ENCODE assay signal across 8 cellular contexts in the genomic region with DNA sequence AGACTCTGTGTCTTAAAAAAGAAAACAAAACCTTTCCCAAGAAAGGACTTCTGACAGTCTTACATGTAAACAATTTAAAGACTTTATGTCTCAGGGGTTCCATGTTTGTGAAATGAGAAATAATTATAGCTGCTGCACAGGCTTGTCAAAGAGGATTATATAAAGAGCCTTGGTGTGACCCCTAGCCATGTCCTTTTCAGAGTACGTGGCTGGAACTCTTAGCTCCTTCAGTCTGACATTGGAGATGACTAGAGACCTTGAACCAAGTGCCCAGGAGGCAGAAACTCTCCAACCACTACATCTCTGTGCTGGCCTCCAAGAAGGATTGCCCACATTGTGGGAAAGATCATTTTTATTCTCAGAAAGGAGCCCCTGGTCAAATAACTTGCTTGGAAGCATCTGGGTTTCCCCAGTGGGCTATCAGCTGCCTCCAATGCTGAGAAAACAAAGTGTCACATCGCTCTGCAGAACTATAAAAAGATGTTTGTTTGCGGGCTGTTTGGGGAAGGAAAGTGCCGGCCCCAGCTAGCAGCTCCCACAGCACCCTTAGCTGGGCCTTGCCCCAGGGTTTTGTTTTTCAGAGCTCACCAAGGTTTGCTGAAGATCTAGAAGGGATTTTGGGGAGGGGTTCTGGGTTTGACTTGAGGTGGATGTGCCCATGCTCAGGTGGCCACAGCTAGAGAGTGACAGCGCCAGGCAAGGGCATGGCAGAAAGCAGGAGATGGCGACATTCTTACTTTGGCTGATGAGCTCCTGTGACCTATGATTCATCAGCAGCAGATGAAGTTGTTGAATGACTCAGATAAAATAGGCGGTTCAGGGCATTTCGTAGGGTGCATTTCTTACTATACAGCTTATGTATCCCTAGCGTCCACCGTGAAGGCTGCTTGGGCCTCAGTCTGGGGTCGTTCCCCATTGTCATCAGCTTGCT. TPM values are rescaled to one million over a fixed set of nuclear protein-coding genes. Genes with fewer than 3 reads are reported as not detected.
DNase-seq lines count a peak whose midpoint lies in the region; ATAC-seq and TF ChIP-seq lines count a peak whose summit lies in the region.
"Not testable (repeated sequence)": the region's sequence is repeated elsewhere in the genome, so short reads cannot be mapped to it uniquely, and the experiment has no call there.

No MANE protein-coding gene starts in this region.

- CTCF ChIA-PET in PC-3 (lab: Charles Lee); activated CD4-positive, alpha-beta memory T cell treated with anti-CD3 and anti-CD28 coated beads, Interleukin-2, amount 10 ng/mL, durations not matched to agents 7 days and 5 days (lab: Charles Lee): not testable (repeated sequence)

- not testable (repeated sequence) for H3K4me1 ChIP-seq in PC-3 (ENCODE audit: insufficient read depth, low read length)
- H3K4me1 ChIP-seq in heart left ventricle, result peaks cover 0 to 29% (median under 1%) of the 10 kb centered on the region in 12 donors

- TF ChIP-seq POLR2A in heart left ventricle (IDR thresholded peaks at IDR 0.05), result not testable (repeated sequence)

- not testable (repeated sequence) for H3K27ac ChIP-seq in PC-3 (ENCODE audit: low read length)
- H3K27ac ChIP-seq in heart left ventricle, result peak overlapping the region in 4 of 12 donors; percentile 32 to 55 (median 43)

- peak overlapping the region; percentile 54 for H3K27ac Mint-ChIP-seq in activated CD4-positive, alpha-beta memory T cell treated with anti-CD3 and anti-CD28 coated beads, Interleukin-2, amount 10 ng/mL, durations not matched to agents 7 days and 5 days
- peak overlapping the region; percentile 35 for H3K27ac Mint-ChIP-seq in central memory CD8-positive, alpha-beta T cell (ENCODE audit: low read depth)

- not testable (repeated sequence) for H3K79me2 ChIP-seq in PC-3 (ENCODE audit: low read length)

- H3K27me3 ChIP-seq in PC-3 (ENCODE audit: low read length); heart left ventricle: not testable (repeated sequence)

- BruUV-seq in PC-3 (replicated peaks; lab: Mats Ljungman, UMichigan), result not testable (repeated sequence)

- H3K9me3 Mint-ChIP-seq in activated CD4-positive, alpha-beta memory T cell treated with anti-CD3 and anti-CD28 coated beads, Interleukin-2, amount 10 ng/mL, durations not matched to agents 7 days and 5 days; central memory CD8-positive, alpha-beta T cell: not testable (repeated sequence)

- POLR2A ChIA-PET in PC-3 (lab: Charles Lee; ENCODE audit: unreplicated experiment); activated CD4-positive, alpha-beta memory T cell treated with anti-CD3 and anti-CD28 coated beads, Interleukin-2, amount 10 ng/mL, durations not matched to agents 7 days and 5 days (lab: Charles Lee): not testable (repeated sequence)

- ATAC-seq in GM18502 (IDR thresholded peaks at IDR 0.05; ENCODE audit: poor library complexity, unreplicated experiment), result peak; percentile 43
- peak; percentile 65 for ATAC-seq in HG03439 (IDR thresholded peaks at IDR 0.05; ENCODE audit: unreplicated experiment)
- peak; percentile 98 for ATAC-seq in PC-3
- ATAC-seq in central memory CD8-positive, alpha-beta T cell (replicated peaks; ENCODE audit: extremely low read depth, poor library complexity, severe bottlenecking), result peak; percentile 75
- ATAC-seq in heart left ventricle, result peak in 3 of 4 donors; percentile 63 to 74 (median 68)

- H3K9ac ChIP-seq in PC-3 (ENCODE audit: low read length), result not testable (repeated sequence)

- H4K20me1 ChIP-seq in PC-3 (ENCODE audit: low read length), result not testable (repeated sequence)

- 64 to 73% (median 67%) methylated on average over 7 to 8 of the region's 11 CpGs for whole genome bisulfite sequencing in heart left ventricle, 4 donors

- H3K9me3 ChIP-seq in PC-3 (ENCODE audit: low read length); heart left ventricle: not testable (repeated sequence)

- not testable (repeated sequence) for H3K4me3 Mint-ChIP-seq in activated CD4-positive, alpha-beta memory T cell treated with anti-CD3 and anti-CD28 coated beads, Interleukin-2, amount 10 ng/mL, durations not matched to agents 7 days and 5 days; central memory CD8-positive, alpha-beta T cell

- DNase-seq in A172 (ENCODE audit: low spot score) (peak; percentile 96), PC-3 (peak; percentile 69), renal cortical epithelial cell (ENCODE audit: low read depth) (peak; percentile 78)
- DNase-seq in activated CD4-positive, alpha-beta memory T cell treated with anti-CD3 and anti-CD28 coated beads, Interleukin-2, amount 10 ng/mL, durations not matched to agents 7 days and 5 days; central memory CD8-positive, alpha-beta T cell (ENCODE audit: low spot score in 2 of 2); heart left ventricle: not testable (repeated sequence)

- not testable (repeated sequence) for H3K27me3 Mint-ChIP-seq in activated CD4-positive, alpha-beta memory T cell treated with anti-CD3 and anti-CD28 coated beads, Interleukin-2, amount 10 ng/mL, durations not matched to agents 7 days and 5 days; central memory CD8-positive, alpha-beta T cell

- not testable (repeated sequence) for H3K4me3 ChIP-seq in PC-3 (ENCODE audit: low read length); heart left ventricle

- TF ChIP-seq CTCF in PC-3 (conservative IDR thresholded peaks at IDR 0.05; ENCODE audit: low read depth, low read length); heart left ventricle (IDR thresholded peaks at IDR 0.05): not testable (repeated sequence)

- intact Hi-C loops in PC-3 (cut with micrococcal nuclease); heart left ventricle (cut with DNase I): not testable (repeated sequence)

- not testable (repeated sequence) for H3K9me2 ChIP-seq in PC-3 (replicated peaks; ENCODE audit: low read length)

- H3K4me2 ChIP-seq in PC-3 (ENCODE audit: low read length), result not testable (repeated sequence)

- peaks cover 42% of the 10 kb centered on the region for H3K4me1 Mint-ChIP-seq in activated CD4-positive, alpha-beta memory T cell treated with anti-CD3 and anti-CD28 coated beads, Interleukin-2, amount 10 ng/mL, durations not matched to agents 7 days and 5 days
- peaks cover 45% of the 10 kb centered on the region for H3K4me1 Mint-ChIP-seq in central memory CD8-positive, alpha-beta T cell

- H2AFZ ChIP-seq in PC-3 (ENCODE audit: low read length), result not testable (repeated sequence)

- peaks cover 54% of the 10 kb centered on the region for H3K36me3 Mint-ChIP-seq in activated CD4-positive, alpha-beta memory T cell treated with anti-CD3 and anti-CD28 coated beads, Interleukin-2, amount 10 ng/mL, durations not matched to agents 7 days and 5 days (ENCODE audit: low read depth)
- H3K36me3 Mint-ChIP-seq in central memory CD8-positive, alpha-beta T cell (ENCODE audit: insufficient read depth), result peaks cover 45% of the 10 kb centered on the region

- not testable (repeated sequence) for H3K36me3 ChIP-seq in PC-3 (ENCODE audit: low read depth, low read length)
- H3K36me3 ChIP-seq in heart left ventricle, result peaks cover 0 to 65% (median 58%) of the 10 kb centered on the region in 9 donors

- not testable (repeated sequence) for H3F3A ChIP-seq in PC-3 (ENCODE audit: low read length, unreplicated experiment)

RNA-seq across cellular contexts. Expression of a gene that starts 6.9 kb away (rescaled TPM):
- total RNA-seq in A172 (2014; rRNA removed; shearing (Covaris generic)), result 14.9 and 18.1 TPM in 2 replicates
- total RNA-seq in PC-3 (2014; rRNA removed), result 5.5 and 7.4 TPM in 2 replicates
- total RNA-seq in activated CD4-positive, alpha-beta memory T cell treated with anti-CD3 and anti-CD28 coated beads, Interleukin-2, amount 10 ng/mL, durations not matched to agents 7 days and 5 days, result 10 to 100 TPM; 31.9 to 33.8 TPM
- 10 to 100 TPM in 5 of 9 donors, 1 to 10 TPM in 4; 4.1 to 13.9 (median 11.0) TPM for total RNA-seq in heart left ventricle
- polyA plus RNA-seq in heart left ventricle, result 10 to 100 TPM in 1 of 2 donors, 1 to 10 TPM in 1; 5.8 to 12.6 TPM
- 4.0 and 8.4 TPM in 2 replicates for total RNA-seq in renal cortical epithelial cell

Comparison
In these comparisons a context has a peak if more than half of its experiments do, and no peak if none do; other contexts are left out.
1. ATAC-seq: peak in every context shown above with its lines; median percentile 98 in PC-3; 75 in central memory CD8-positive, alpha-beta T cell; 68 in heart left ventricle; 65 in HG03439; 43 in GM18502.